Comparison of ENCODE assay signal across 21 cellular contexts in genomic region chr12:106907411-106907810, GRCh38. TPM values are rescaled to one million over a fixed set of nuclear protein-coding genes. Genes with fewer than 3 reads are reported as not detected.
DNase-seq lines count a peak whose midpoint lies in the region; ATAC-seq, FAIRE-seq and TF ChIP-seq lines count a peak whose summit lies in the region.
"Had no signal": no experiment of that assay in that cellular context is flagged by ENCODE, and none has a peak within 500 bp of the region (broad histone marks: within the 10 kb centered on the region; RNA-seq: fewer than 3 reads in every experiment).

No MANE protein-coding gene starts in this region.

- H3K27ac ChIP-seq in OCI-LY3 (ENCODE audit: low read length) (no peak overlapping the region), PC-9 (no peak overlapping the region)
- H3K27ac ChIP-seq: body of pancreas, colonic mucosa, ovary, sigmoid colon, testis had no signal

- no peak overlapping the region for H3K9ac ChIP-seq in OCI-LY3 (ENCODE audit: low read length)

- H3K9me3 ChIP-seq in OCI-LY3 (ENCODE audit: insufficient read depth, low read length) (no peaks in the 10 kb centered on the region), PC-9 (ENCODE audit: insufficient read depth, low read depth) (no peaks in the 10 kb centered on the region; the same call in 1 of the 2 replicates)
- H3K9me3 ChIP-seq: body of pancreas, colonic mucosa, ovary, sigmoid colon, testis had no signal

- no peaks in the 10 kb centered on the region for H3F3A ChIP-seq in PC-9 (ENCODE audit: insufficient read depth, low read depth)

- TF ChIP-seq CTCF in GM06990 (IDR thresholded peaks at IDR 0.05; ENCODE audit: insufficient read depth, low read length, poor library complexity, severe bottlenecking) (peak; percentile 60), OCI-LY3 (IDR thresholded peaks at IDR 0.05; ENCODE audit: low read depth, low read length) (peak; percentile 46), PC-9 (conservative IDR thresholded peaks at IDR 0.05) (no peak)

- H3K4me1 ChIP-seq in OCI-LY3 (ENCODE audit: low read length) (peaks cover 26% of the 10 kb centered on the region), PC-9 (replicated peaks; ENCODE audit: insufficient read depth) (0 out of 2 replicates have a peak, but pooled peaks cover 5% of the 10 kb centered on the region)
- H3K4me1 ChIP-seq: colonic mucosa, testis had no signal

- DNase-seq in GM06990 (ENCODE audit: extremely low read depth, insufficient read length) (no peak), germinal center (ENCODE audit: low spot score) (peak; percentile 32), SHP77 (lab: John Stamatoyannopoulos, UW) (no peak), PC-9 (no peak), frontal cortex (ENCODE audit: low spot score in 2 of 2) (no peak), NCI-H82 treated with DMSO at 0.1 percent for 48 hours (lab: John Stamatoyannopoulos, UW; ENCODE audit: unreplicated experiment) (no peak)
- DNase-seq: body of pancreas, colonic mucosa, COR-L47, hippocampal formation, mammary epithelial cell, ovary, sigmoid colon, testis had no signal

- POLR2A ChIA-PET in PC-9 (lab: Charles Lee; ENCODE audit: unreplicated experiment) = interaction anchor here (0.5 kb wide), 1 partner anchor 13 kb away, joined by 29 read pairs; no protein-coding TSS in a partner anchor

- no peak overlapping the region for H3K4me3 ChIP-seq in GM06990 (replicated peaks; ENCODE audit: low read depth, low read length)
- no peak overlapping the region for H3K4me3 ChIP-seq in OCI-LY3 (ENCODE audit: low read length)
- H3K4me3 ChIP-seq in PC-9 = no peak overlapping the region
- H3K4me3 ChIP-seq: body of pancreas, colonic mucosa, ovary, sigmoid colon, testis had no signal

- H3K79me2 ChIP-seq in OCI-LY3 (ENCODE audit: low read length) (no peaks in the 10 kb centered on the region), PC-9 (ENCODE audit: low read depth) (no peaks in the 10 kb centered on the region)

- no peak overlapping the region for H2AFZ ChIP-seq in OCI-LY3 (ENCODE audit: low read depth, low read length)
- no peak overlapping the region for H2AFZ ChIP-seq in PC-9

- H3K9me2 ChIP-seq in PC-9 (ENCODE audit: insufficient read depth) = no peaks in the 10 kb centered on the region

- H3K36me3 ChIP-seq in GM06990 (ENCODE audit: control insufficient read depth, insufficient read depth, low read length) (no peaks in the 10 kb centered on the region), OCI-LY3 (replicated peaks; ENCODE audit: low read depth, low read length) (no peaks in the 10 kb centered on the region), PC-9 (ENCODE audit: low read depth) (no peaks in the 10 kb centered on the region)
- H3K36me3 ChIP-seq: colonic mucosa, ovary, sigmoid colon had no signal

- CTCF ChIA-PET in PC-9 (lab: Charles Lee) = no interaction called here

- FAIRE-seq in frontal cortex (lab: Jason Lieb, UNC) = no peak
- FAIRE-seq: endometrium, keratinocyte, RCC 7860 had no signal

- H3K27me3 ChIP-seq in GM06990 (replicated peaks; ENCODE audit: control insufficient read depth, insufficient read depth, low read length) (no peaks in the 10 kb centered on the region; the same call in 1 of the 2 replicates), OCI-LY3 (ENCODE audit: low read depth, low read length) (peaks cover 82% of the 10 kb centered on the region), PC-9 (ENCODE audit: insufficient read depth, low read depth) (no peaks in the 10 kb centered on the region)
- H3K27me3 ChIP-seq: body of pancreas, colonic mucosa, ovary, sigmoid colon, testis had no signal

- BruUV-seq in PC-9 (replicated peaks; lab: Mats Ljungman, UMichigan) = no TSS peak

- intact Hi-C loops in PC-9 (cut with micrococcal nuclease; ENCODE audit: unreplicated experiment) = no loop called here

- peak overlapping the region; percentile 26; the same call in 1 of the 2 replicates for H3K4me2 ChIP-seq in OCI-LY3 (ENCODE audit: low read length)
- H3K4me2 ChIP-seq in PC-9 = no peak overlapping the region

- H4K20me1 ChIP-seq in OCI-LY3 (ENCODE audit: insufficient read depth, low read length) (peaks cover 51% of the 10 kb centered on the region), PC-9 (ENCODE audit: insufficient read depth) (no peaks in the 10 kb centered on the region; the same call in 1 of the 2 replicates)

- ATAC-seq in GM19351 (IDR thresholded peaks at IDR 0.05; ENCODE audit: unreplicated experiment) = peak; percentile 33
- ATAC-seq: body of pancreas; SK-N-SH treated with all-trans-retinoic acid at 6 μM for 48 hours; stimulated activated effector memory CD8-positive, alpha-beta T cell treated with anti-CD3 and anti-CD28 coated beads, Interleukin-12 subunit alpha, Interleukin-12 subunit beta, amount 100 ng/mL, for 72 hours had no signal

RNA-seq across cellular contexts. Expression of gene TMEM263, which starts 48.3 kb away (rescaled TPM):
- 32.9 and 33.2 TPM in 2 replicates for total RNA-seq in PC-9 (2021)
- 36.3 TPM for total RNA-seq in frontal cortex
